19 cellular contexts compared by ENCODE assay signal in genomic region chr3:56769125-56769709, GRCh38. TPM values are rescaled to one million over a fixed set of nuclear protein-coding genes. Genes with fewer than 3 reads are reported as not detected.
DNase-seq lines count a peak whose midpoint lies in the region; ATAC-seq and TF ChIP-seq lines count a peak whose summit lies in the region.
"Had no signal": no experiment of that assay in that cellular context is flagged by ENCODE, and none has a peak within 500 bp of the region (broad histone marks: within the 10 kb centered on the region; RNA-seq: fewer than 3 reads in every experiment).

No MANE protein-coding gene starts in this region.

- H2AFZ ChIP-seq in neural progenitor cell (replicated peaks): peak overlapping the region; percentile 65

- TF ChIP-seq CTCF in WERI-Rb-1 (IDR thresholded peaks at IDR 0.05; ENCODE audit: low read depth, low read length): no peak
- no peak for TF ChIP-seq CTCF in left ventricle myocardium inferior (IDR thresholded peaks at IDR 0.05; ENCODE audit: borderline replicate concordance)
- no peak for TF ChIP-seq CTCF in neural progenitor cell (IDR thresholded peaks at IDR 0.05)
- TF ChIP-seq CTCF in Caco-2 (IDR thresholded peaks at IDR 0.05; ENCODE audit: insufficient read depth in 1 of 2, low read depth in 1 of 2, low read length in 1 of 2, severe bottlenecking in 1 of 2, unreplicated experiment in 1 of 2): no peak

- no TSS peak for BruUV-seq in Caco-2 (replicated peaks; lab: Mats Ljungman, UMichigan)

- H3K9ac ChIP-seq in neural progenitor cell: no peak overlapping the region

- no peak overlapping the region for H3K4me3 ChIP-seq in CD8-positive, alpha-beta memory T cell (ENCODE audit: low read length)
- H3K4me3 ChIP-seq in WERI-Rb-1 (ENCODE audit: low read depth, low read length) (no peak overlapping the region), left ventricle myocardium inferior (no peak overlapping the region), neural progenitor cell (no peak overlapping the region), Caco-2 (ENCODE audit: low read depth, low read length) (no peak overlapping the region)
- H3K4me3 ChIP-seq: adrenal gland, GM12878, SJCRH30 had no signal

- H3K79me2 ChIP-seq in neural progenitor cell (ENCODE audit: low read depth): no peaks in the 10 kb centered on the region

- peaks cover 49% of the 10 kb centered on the region for H3K4me1 ChIP-seq in CD8-positive, alpha-beta memory T cell (ENCODE audit: insufficient read depth, low read length)
- H3K4me1 ChIP-seq in left ventricle myocardium inferior (peaks cover 47% of the 10 kb centered on the region), neural progenitor cell (no peaks in the 10 kb centered on the region), Caco-2 (no peaks in the 10 kb centered on the region)
- H3K4me1 ChIP-seq: SJCRH30 had no signal

- intact Hi-C loops in left ventricle myocardium inferior (cut with micrococcal nuclease) (no loop called here), Caco-2 (cut with micrococcal nuclease; ENCODE audit: unreplicated experiment) (no loop called here)

- no peaks in the 10 kb centered on the region for H3K27me3 Mint-ChIP-seq in CD8-positive, alpha-beta memory T cell
- H3K27me3 Mint-ChIP-seq in neural progenitor cell (ENCODE audit: insufficient read depth, low read depth): no peaks in the 10 kb centered on the region
- no peaks in the 10 kb centered on the region for H3K27me3 Mint-ChIP-seq in Caco-2 (ENCODE audit: insufficient read depth, unreplicated experiment)
- H3K27me3 Mint-ChIP-seq: dendritic cell treated with granulocyte-macrophage colony-stimulating factor and Interleukin-4, amounts not matched to agents 40 ng/mL and 50 ng/mL, for 4 days; type B pancreatic cell had no signal

- H3K27me3 ChIP-seq in CD8-positive, alpha-beta memory T cell (ENCODE audit: insufficient read depth, low read length, poor library complexity, severe bottlenecking): no peaks in the 10 kb centered on the region
- no peaks in the 10 kb centered on the region for H3K27me3 ChIP-seq in WERI-Rb-1 (ENCODE audit: insufficient read depth, low read depth, severe bottlenecking)
- no peaks in the 10 kb centered on the region for H3K27me3 ChIP-seq in left ventricle myocardium inferior (ENCODE audit: low read depth)
- no peaks in the 10 kb centered on the region for H3K27me3 ChIP-seq in neural progenitor cell
- H3K27me3 ChIP-seq in Caco-2 (replicated peaks; ENCODE audit: control insufficient read depth, insufficient read depth, low read length): no peaks in the 10 kb centered on the region
- H3K27me3 ChIP-seq: adrenal gland, SJCRH30 had no signal

- peaks cover 63 to 85% (median 83%) of the 10 kb centered on the region in 3 donors for H3K4me1 Mint-ChIP-seq in CD8-positive, alpha-beta memory T cell
- H3K4me1 Mint-ChIP-seq in neural progenitor cell (peaks cover 7% of the 10 kb centered on the region), Caco-2 (ENCODE audit: low read depth, unreplicated experiment) (no peaks in the 10 kb centered on the region)

- H3K4me3 Mint-ChIP-seq in CD8-positive, alpha-beta memory T cell: peak overlapping the region in 2 of 7 donors; percentile 15
- H3K4me3 Mint-ChIP-seq in neural progenitor cell (no peak overlapping the region), Caco-2 (ENCODE audit: unreplicated experiment) (no peak overlapping the region)
- H3K4me3 Mint-ChIP-seq: dendritic cell treated with granulocyte-macrophage colony-stimulating factor and Interleukin-4, amounts not matched to agents 40 ng/mL and 50 ng/mL, for 4 days; type B pancreatic cell had no signal

- peaks cover 12 to 78% (median 23%) of the 10 kb centered on the region in 3 donors for H3K36me3 Mint-ChIP-seq in CD8-positive, alpha-beta memory T cell
- H3K36me3 Mint-ChIP-seq in neural progenitor cell: no peaks in the 10 kb centered on the region
- peaks cover 18% of the 10 kb centered on the region for H3K36me3 Mint-ChIP-seq in Caco-2 (ENCODE audit: insufficient read depth, unreplicated experiment)

- DNase-seq in CD8-positive, alpha-beta memory T cell: no peak
- peak; percentile 24 for DNase-seq in WERI-Rb-1
- DNase-seq in left ventricle myocardium inferior: no peak
- peak; percentile 19 for DNase-seq in neural progenitor cell (ENCODE audit: low spot score)
- DNase-seq in KBM-7: no peak
- no peak for DNase-seq in Caco-2
- DNase-seq in NCI-H1436 (lab: John Stamatoyannopoulos, UW): no peak
- DNase-seq: AML-193; mammary epithelial cell; MM.1S; NCI-H2171; NK-92 treated with Interleukin-12 subunit alpha and Interleukin-12 subunit beta, amount 100 ng/mL, for 24 hours; stimulated activated CD8-positive, alpha-beta memory T cell treated with anti-CD3 and anti-CD28 coated beads, Interleukin-4, amount 100 ng/mL, for 48 hours had no signal

- no peaks in the 10 kb centered on the region for H3K9me3 Mint-ChIP-seq in CD8-positive, alpha-beta memory T cell
- H3K9me3 Mint-ChIP-seq in neural progenitor cell (no peaks in the 10 kb centered on the region), Caco-2 (ENCODE audit: unreplicated experiment) (no peaks in the 10 kb centered on the region)
- H3K9me3 Mint-ChIP-seq: dendritic cell treated with granulocyte-macrophage colony-stimulating factor and Interleukin-4, amounts not matched to agents 40 ng/mL and 50 ng/mL, for 4 days; type B pancreatic cell had no signal

- H3F3A ChIP-seq in neural progenitor cell (ENCODE audit: low read depth): no peaks in the 10 kb centered on the region

- H4K20me1 ChIP-seq in neural progenitor cell (ENCODE audit: low read depth): no peaks in the 10 kb centered on the region

- peaks cover 26% of the 10 kb centered on the region for H3K36me3 ChIP-seq in CD8-positive, alpha-beta memory T cell (ENCODE audit: insufficient read depth, low read length)
- no peaks in the 10 kb centered on the region for H3K36me3 ChIP-seq in WERI-Rb-1
- peaks cover 8% of the 10 kb centered on the region for H3K36me3 ChIP-seq in left ventricle myocardium inferior
- no peaks in the 10 kb centered on the region for H3K36me3 ChIP-seq in neural progenitor cell
- no peaks in the 10 kb centered on the region for H3K36me3 ChIP-seq in Caco-2 (ENCODE audit: control insufficient read depth, insufficient read depth, low read length)
- H3K36me3 ChIP-seq: SJCRH30 had no signal

- H3K27ac Mint-ChIP-seq in CD8-positive, alpha-beta memory T cell: peak overlapping the region; percentile 25 to 87 (median 65)
- H3K27ac Mint-ChIP-seq in neural progenitor cell (peak overlapping the region; percentile 86), Caco-2 (ENCODE audit: unreplicated experiment) (no peak overlapping the region)
- H3K27ac Mint-ChIP-seq: dendritic cell treated with granulocyte-macrophage colony-stimulating factor and Interleukin-4, amounts not matched to agents 40 ng/mL and 50 ng/mL, for 4 days; type B pancreatic cell had no signal

- ATAC-seq in HG03460 (IDR thresholded peaks at IDR 0.05; ENCODE audit: unreplicated experiment): no peak
- ATAC-seq: GM12878 had no signal

- no peak overlapping the region for H3K27ac ChIP-seq in CD8-positive, alpha-beta memory T cell (ENCODE audit: low read depth, low read length)
- H3K27ac ChIP-seq in WERI-Rb-1 (no peak overlapping the region), left ventricle myocardium inferior (replicated peaks) (peak overlapping the region; percentile 54), neural progenitor cell (no peak overlapping the region)
- H3K27ac ChIP-seq: SJCRH30 had no signal

- POLR2A ChIA-PET in CD8-positive, alpha-beta memory T cell (lab: Charles Lee): no interaction called here
- POLR2A ChIA-PET in Caco-2 (lab: Charles Lee): no interaction called here

- CTCF ChIA-PET in CD8-positive, alpha-beta memory T cell (lab: Charles Lee): interaction anchor here (0.9 to 2.8 kb wide), 9 partner anchors 13 to 67 kb away, joined by 3 to 11 read pairs (median 4); partner anchors contain the start of gene ARHGEF3
- CTCF ChIA-PET in Caco-2 (lab: Charles Lee): interaction anchor here (0.9 kb wide), 1 partner anchor 30 kb away, joined by 3 read pairs; no protein-coding TSS in a partner anchor

- in situ Hi-C loops in KBM-7 (cut with MboI; ENCODE audit: low pct_unique_long_range_greater_than_20kb, low sequenced_read_pairs): no loop called here

- H3K4me2 ChIP-seq in neural progenitor cell: no peak overlapping the region

- no peaks in the 10 kb centered on the region for H3K9me3 ChIP-seq in CD8-positive, alpha-beta memory T cell (ENCODE audit: low read length)
- H3K9me3 ChIP-seq in WERI-Rb-1 (ENCODE audit: severe bottlenecking) (no peaks in the 10 kb centered on the region), left ventricle myocardium inferior (replicated peaks) (no peaks in the 10 kb centered on the region), neural progenitor cell (ENCODE audit: low read depth) (no peaks in the 10 kb centered on the region), Caco-2 (no peaks in the 10 kb centered on the region)
- H3K9me3 ChIP-seq: adrenal gland, SJCRH30 had no signal

RNA-seq across cellular contexts. Expression of gene ARHGEF3, which starts 32.5 kb away (rescaled TPM):
- 10 to 100 TPM; 55.1 to 56.6 TPM for total RNA-seq in CD8-positive, alpha-beta memory T cell
- 110 TPM for polyA plus RNA-seq in CD8-positive, alpha-beta memory T cell
- total RNA-seq in left ventricle myocardium inferior (16.5 TPM), neural progenitor cell (ENCODE audit: low replicate concordance) (0.52 and 2.9 TPM in 2 replicates), Caco-2 (2022) (10.2 and 14.8 TPM in 2 replicates)

Comparison
In these comparisons a context has a peak if more than half of its experiments do, and no peak if none do; other contexts are left out.
1. DNase-seq: peak in WERI-Rb-1 (single experiment) and neural progenitor cell (single experiment); none in CD8-positive, alpha-beta memory T cell (0 of 5), left ventricle myocardium inferior (single experiment), KBM-7 (single experiment), Caco-2 (0 of 2) and NCI-H1436 (single experiment).